In the genomic region with DNA sequence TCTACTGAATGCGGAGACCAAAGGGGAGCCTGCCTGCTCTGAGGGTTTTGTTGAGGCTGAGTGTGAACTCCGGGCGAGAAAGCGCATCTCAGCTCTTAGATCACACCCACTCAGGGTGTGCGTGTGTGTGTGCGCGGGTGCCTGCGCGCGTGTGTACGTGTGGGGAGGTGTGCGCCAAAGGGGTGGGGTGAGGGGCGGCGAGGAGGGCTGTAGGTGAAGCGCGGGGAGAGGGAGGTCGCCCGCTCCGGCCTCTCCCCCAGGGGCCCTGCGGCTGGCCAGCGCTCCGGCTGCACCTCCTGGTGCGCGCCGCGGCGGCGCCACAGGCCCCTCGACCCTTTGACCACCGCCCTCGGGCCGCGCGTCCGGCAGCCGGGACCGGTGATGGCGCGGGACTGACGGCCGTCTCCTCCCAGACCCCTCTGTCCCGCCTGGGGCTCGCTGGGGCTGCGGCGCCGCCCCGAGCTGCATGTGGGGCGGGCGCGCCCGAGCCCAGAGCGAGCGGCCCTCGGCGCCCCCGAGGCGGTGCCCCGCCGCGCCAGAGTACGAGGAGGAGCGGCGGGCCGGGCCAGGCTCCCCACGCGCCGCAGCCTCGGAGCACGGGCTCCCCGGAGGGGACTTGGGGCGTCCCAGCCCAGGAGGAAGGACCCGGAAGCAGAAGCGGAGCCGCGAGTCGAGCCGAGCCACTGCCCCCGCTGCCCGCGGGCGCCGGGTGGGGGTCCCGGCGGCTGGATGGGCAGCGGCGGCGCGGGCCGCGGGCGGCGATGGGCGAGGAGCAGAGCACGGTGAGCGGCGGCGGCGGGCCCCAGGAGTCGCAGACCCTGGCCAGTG, we compare ENCODE assay signal across 8 cellular contexts. TPM values are rescaled to one million over a fixed set of nuclear protein-coding genes. Genes with fewer than 3 reads are reported as not detected.
DNase-seq lines count a peak whose midpoint lies in the region; ATAC-seq and TF ChIP-seq lines count a peak whose summit lies in the region.

A gene with protein sequence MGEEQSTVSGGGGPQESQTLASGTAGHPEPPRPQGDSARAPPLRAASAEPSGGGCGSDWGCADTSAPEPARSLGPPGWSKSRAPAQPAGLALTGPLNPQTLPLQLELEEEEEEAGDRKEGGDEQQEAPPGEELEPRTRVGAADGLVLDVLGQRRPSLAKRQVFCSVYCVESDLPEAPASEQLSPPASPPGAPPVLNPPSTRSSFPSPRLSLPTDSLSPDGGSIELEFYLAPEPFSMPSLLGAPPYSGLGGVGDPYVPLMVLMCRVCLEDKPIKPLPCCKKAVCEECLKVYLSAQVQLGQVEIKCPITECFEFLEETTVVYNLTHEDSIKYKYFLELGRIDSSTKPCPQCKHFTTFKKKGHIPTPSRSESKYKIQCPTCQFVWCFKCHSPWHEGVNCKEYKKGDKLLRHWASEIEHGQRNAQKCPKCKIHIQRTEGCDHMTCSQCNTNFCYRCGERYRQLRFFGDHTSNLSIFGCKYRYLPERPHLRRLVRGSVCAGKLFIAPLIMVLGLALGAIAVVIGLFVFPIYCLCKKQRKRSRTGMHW (plus strand): TSS at position 654 of the 828 bp plus-strand sequence. CDS start 108 bp downstream, at position 762.

- H3K4me1 ChIP-seq in esophagus squamous epithelium, result peaks cover 0 to 62% (median 25%) of the 10 kb centered on the region in 3 donors
- H3K4me1 ChIP-seq in mononuclear cell (ENCODE audit: insufficient read depth, low read length), result peaks cover 32% of the 10 kb centered on the region
- H3K4me1 ChIP-seq in tibial artery, result peaks cover 0 to 45% (median 15%) of the 10 kb centered on the region in 4 donors

- no peaks in the 10 kb centered on the region for H3K27me3 ChIP-seq in esophagus squamous epithelium
- peaks cover 5% of the 10 kb centered on the region for H3K27me3 ChIP-seq in mononuclear cell (ENCODE audit: insufficient read depth, low read length)
- H3K27me3 ChIP-seq in tibial artery, result no peaks in the 10 kb centered on the region

- CTCF ChIA-PET in WTC11 (lab: Charles Lee), result interaction anchor here (0.6 to 1.9 kb wide), 5 partner anchors 13 to 192 kb away, joined by 3 to 7 read pairs (median 3); a partner anchor contains a TSS

- ATAC-seq in WTC11, result peak; percentile 60

- intact Hi-C loops in esophagus squamous epithelium (cut with DNase I), result no loop called here
- intact Hi-C loops in tibial artery (cut with DNase I; ENCODE audit: low total_unique reads), result loop anchor here (5.0 kb wide), 2 partner anchors 135 to 830 kb away; a partner anchor contains a TSS

- H3K27ac Mint-ChIP-seq in WTC11, result peak within 1 kb of the TSS; percentile 35

- POLR2A ChIA-PET in WTC11 (lab: Charles Lee), result interaction anchor here (0.6 to 1.3 kb wide), 2 partner anchors 11 to 142 kb away, joined by 4 read pairs; no protein-coding TSS in a partner anchor

- peak within 1 kb of the TSS; percentile 70 to 97 (median 88) for H3K4me3 ChIP-seq in esophagus squamous epithelium
- peak within 1 kb of the TSS; percentile 47 for H3K4me3 ChIP-seq in mononuclear cell (ENCODE audit: low read length)
- H3K4me3 ChIP-seq in tibial artery, result peak within 1 kb of the TSS; percentile 78 to 94

- no peaks in the 10 kb centered on the region for H3K9me3 Mint-ChIP-seq in WTC11

- H3K9me3 ChIP-seq in esophagus squamous epithelium, result no peaks in the 10 kb centered on the region
- no peaks in the 10 kb centered on the region for H3K9me3 ChIP-seq in mononuclear cell (ENCODE audit: low read depth, low read length)
- H3K9me3 ChIP-seq in tibial artery, result no peaks in the 10 kb centered on the region

- TF ChIP-seq CTCF in WTC11 (IDR thresholded peaks at IDR 0.05) (no peak), esophagus squamous epithelium (IDR thresholded peaks at IDR 0.05) (no peak), tibial artery (IDR thresholded peaks at IDR 0.05) (no peak)

- H3K27me3 Mint-ChIP-seq in WTC11 (ENCODE audit: low read depth), result peaks cover 13% of the 10 kb centered on the region

- H3K27ac ChIP-seq in esophagus squamous epithelium, result peak within 1 kb of the TSS; percentile 92 to 99 (median 96)
- peak within 1 kb of the TSS; percentile 98 to 99 for H3K27ac ChIP-seq in tibial artery

- H3K36me3 ChIP-seq in esophagus squamous epithelium (no peaks in the 10 kb centered on the region), tibial artery (no peaks in the 10 kb centered on the region)

- H3K4me1 Mint-ChIP-seq in WTC11, result peaks cover 31% of the 10 kb centered on the region

- DNase-seq in DMS53 (lab: John Stamatoyannopoulos, UW) (peak; percentile 73), DMS53 treated with DMSO at 0.1 percent for 48 hours (lab: John Stamatoyannopoulos, UW; ENCODE audit: unreplicated experiment) (no peak), HuH-7.5 (ENCODE audit: low spot score) (peak; percentile 59), WTC11 (ENCODE audit: low spot score) (peak; percentile 51), esophagus squamous epithelium (lab: John Stamatoyannopoulos, UW) (no peak), tibial artery (peak; percentile 69 to 89), SHP77 (lab: John Stamatoyannopoulos, UW) (no peak)

- H3K36me3 Mint-ChIP-seq in WTC11, result no peaks in the 10 kb centered on the region

- H3K4me3 Mint-ChIP-seq in WTC11, result peak within 1 kb of the TSS; percentile 85

- WGBS in esophagus squamous epithelium, 2 donors, result 0% methylated on average over 11 to 15 of the region's 99 CpGs

- peak in 2 of 4 donors; percentile 18 to 62 for TF ChIP-seq POLR2A in esophagus squamous epithelium (IDR thresholded peaks at IDR 0.05)

TF ChIP-seq in WTC11, 78 proteins besides CTCF, POLR2A, EP300 and RAD21 (continues in another document):
- no peak for TF ChIP-seq ZNF121 (CRISPR knock-in tag; IDR thresholded peaks at IDR 0.05)
- TF ChIP-seq SMAD4 (CRISPR knock-in tag; IDR thresholded peaks at IDR 0.05), result no peak
- TF ChIP-seq, protein P1, sequence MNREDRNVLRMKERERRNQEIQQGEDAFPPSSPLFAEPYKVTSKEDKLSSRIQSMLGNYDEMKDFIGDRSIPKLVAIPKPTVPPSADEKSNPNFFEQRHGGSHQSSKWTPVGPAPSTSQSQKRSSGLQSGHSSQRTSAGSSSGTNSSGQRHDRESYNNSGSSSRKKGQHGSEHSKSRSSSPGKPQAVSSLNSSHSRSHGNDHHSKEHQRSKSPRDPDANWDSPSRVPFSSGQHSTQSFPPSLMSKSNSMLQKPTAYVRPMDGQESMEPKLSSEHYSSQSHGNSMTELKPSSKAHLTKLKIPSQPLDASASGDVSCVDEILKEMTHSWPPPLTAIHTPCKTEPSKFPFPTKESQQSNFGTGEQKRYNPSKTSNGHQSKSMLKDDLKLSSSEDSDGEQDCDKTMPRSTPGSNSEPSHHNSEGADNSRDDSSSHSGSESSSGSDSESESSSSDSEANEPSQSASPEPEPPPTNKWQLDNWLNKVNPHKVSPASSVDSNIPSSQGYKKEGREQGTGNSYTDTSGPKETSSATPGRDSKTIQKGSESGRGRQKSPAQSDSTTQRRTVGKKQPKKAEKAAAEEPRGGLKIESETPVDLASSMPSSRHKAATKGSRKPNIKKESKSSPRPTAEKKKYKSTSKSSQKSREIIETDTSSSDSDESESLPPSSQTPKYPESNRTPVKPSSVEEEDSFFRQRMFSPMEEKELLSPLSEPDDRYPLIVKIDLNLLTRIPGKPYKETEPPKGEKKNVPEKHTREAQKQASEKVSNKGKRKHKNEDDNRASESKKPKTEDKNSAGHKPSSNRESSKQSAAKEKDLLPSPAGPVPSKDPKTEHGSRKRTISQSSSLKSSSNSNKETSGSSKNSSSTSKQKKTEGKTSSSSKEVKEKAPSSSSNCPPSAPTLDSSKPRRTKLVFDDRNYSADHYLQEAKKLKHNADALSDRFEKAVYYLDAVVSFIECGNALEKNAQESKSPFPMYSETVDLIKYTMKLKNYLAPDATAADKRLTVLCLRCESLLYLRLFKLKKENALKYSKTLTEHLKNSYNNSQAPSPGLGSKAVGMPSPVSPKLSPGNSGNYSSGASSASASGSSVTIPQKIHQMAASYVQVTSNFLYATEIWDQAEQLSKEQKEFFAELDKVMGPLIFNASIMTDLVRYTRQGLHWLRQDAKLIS (CRISPR knock-in tag; IDR thresholded peaks at IDR 0.05; ENCODE audit: borderline replicate concordance), result no peak
- TF ChIP-seq, protein P2, sequence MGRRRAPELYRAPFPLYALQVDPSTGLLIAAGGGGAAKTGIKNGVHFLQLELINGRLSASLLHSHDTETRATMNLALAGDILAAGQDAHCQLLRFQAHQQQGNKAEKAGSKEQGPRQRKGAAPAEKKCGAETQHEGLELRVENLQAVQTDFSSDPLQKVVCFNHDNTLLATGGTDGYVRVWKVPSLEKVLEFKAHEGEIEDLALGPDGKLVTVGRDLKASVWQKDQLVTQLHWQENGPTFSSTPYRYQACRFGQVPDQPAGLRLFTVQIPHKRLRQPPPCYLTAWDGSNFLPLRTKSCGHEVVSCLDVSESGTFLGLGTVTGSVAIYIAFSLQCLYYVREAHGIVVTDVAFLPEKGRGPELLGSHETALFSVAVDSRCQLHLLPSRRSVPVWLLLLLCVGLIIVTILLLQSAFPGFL (CRISPR knock-in tag; IDR thresholded peaks at IDR 0.05; ENCODE audit: borderline replicate concordance), result no peak
- TF ChIP-seq, protein P3, sequence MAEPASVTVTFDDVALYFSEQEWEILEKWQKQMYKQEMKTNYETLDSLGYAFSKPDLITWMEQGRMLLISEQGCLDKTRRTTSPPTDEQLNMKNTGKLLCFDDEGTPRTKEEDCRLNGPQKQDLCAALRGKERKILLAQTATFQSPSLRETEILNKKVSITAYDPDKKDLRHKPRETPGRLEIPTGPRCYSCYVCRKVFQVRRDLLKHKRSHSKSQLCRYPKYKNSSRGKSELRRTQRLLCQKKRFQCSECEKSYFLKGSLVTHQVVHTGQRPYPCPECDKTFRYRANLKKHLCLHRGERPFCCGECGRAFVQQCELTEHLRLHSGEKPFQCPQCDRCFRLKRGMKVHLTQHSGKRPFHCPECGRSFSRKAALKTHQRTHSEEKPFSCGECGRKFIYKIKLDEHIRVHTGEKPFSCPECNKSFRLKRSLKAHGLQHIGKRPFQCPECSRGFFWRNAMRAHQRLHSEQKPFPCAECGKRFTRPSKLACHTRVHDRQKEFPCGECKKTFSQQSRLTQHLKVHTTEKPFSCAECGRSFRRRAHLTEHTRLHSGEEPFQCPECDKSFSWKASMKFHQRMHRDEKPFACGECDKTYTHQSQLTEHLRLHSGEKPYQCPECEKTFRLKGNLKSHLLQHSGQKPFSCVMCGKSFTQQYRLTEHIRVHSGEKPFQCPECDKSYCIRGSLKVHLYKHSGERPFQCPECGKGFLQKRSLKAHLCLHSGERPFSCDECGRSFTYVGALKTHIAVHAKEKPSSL (CRISPR knock-in tag; conservative IDR thresholded peaks at IDR 0.05), result no peak
- TF ChIP-seq EMX1 (CRISPR knock-in tag; IDR thresholded peaks at IDR 0.05), result no peak
- TF ChIP-seq NFYB (CRISPR knock-in tag; conservative IDR thresholded peaks at IDR 0.05; ENCODE audit: low read depth), result no peak
- no peak for TF ChIP-seq OVOL2 (CRISPR knock-in tag; IDR thresholded peaks at IDR 0.05; ENCODE audit: borderline replicate concordance)

RNA-seq across cellular contexts. Expression of the gene that starts here (rescaled TPM):
- total RNA-seq in WTC11 (2021), result 7.4 to 12.2 TPM (median 11.0 TPM) in 3 replicates
- total RNA-seq in esophagus squamous epithelium, result 10 to 100 TPM in 3 of 4 donors, 1 to 10 TPM in 1; 9.1 to 26.3 (median 15.4) TPM
- total RNA-seq in mononuclear cell, result 2.0 TPM

Comparison
In these comparisons a context has a peak if more than half of its experiments do, and no peak if none do; other contexts are left out.
1. DNase-seq: peak in DMS53 (single experiment), HuH-7.5 (single experiment), WTC11 (single experiment) and tibial artery (2 of 2); none in DMS53 treated with DMSO at 0.1 percent for 48 hours (single experiment), esophagus squamous epithelium (single experiment) and SHP77 (0 of 2).
2. Peak in every context shown above with its lines, with median percentiles within 50 percentile points of each other: H3K4me3 ChIP-seq.